8 cellular contexts compared by ENCODE assay signal in the genomic region with DNA sequence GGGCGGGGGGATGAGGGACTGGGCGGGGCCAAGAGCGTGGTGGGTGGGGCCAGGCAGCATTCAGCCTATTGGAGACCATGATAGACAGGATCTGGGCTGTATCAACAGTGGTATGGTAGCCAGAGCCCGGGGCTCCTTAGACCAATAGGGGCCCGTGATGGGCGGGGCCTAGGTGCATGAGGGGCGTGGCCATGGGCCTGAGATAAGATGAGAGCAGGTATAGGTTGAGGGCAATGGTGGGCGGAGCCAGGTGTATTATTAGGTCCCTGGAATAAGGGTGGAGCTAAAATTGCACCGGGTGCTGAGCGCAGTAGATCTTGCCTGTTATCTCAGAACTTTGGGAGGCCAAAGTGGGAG. TPM values are rescaled to one million over a fixed set of nuclear protein-coding genes. Genes with fewer than 3 reads are reported as not detected.
DNase-seq lines count a peak whose midpoint lies in the region; TF ChIP-seq lines count a peak whose summit lies in the region.

No MANE protein-coding gene starts in this region.

- peaks cover 1% of the 10 kb centered on the region for H3K9me3 Mint-ChIP-seq in activated naive CD8-positive, alpha-beta T cell treated with anti-CD3 and anti-CD28 coated beads for 36 hours

- POLR2A ChIA-PET in PC-9 (lab: Charles Lee; ENCODE audit: unreplicated experiment) = no interaction called here

- H3K4me3 ChIP-seq in PC-9 = no peak overlapping the region

- H3K4me2 ChIP-seq in PC-9 = no peak overlapping the region

- CTCF ChIA-PET in PC-9 (lab: Charles Lee) = no interaction called here

- no peak for TF ChIP-seq CTCF in PC-9 (conservative IDR thresholded peaks at IDR 0.05)

- intact Hi-C loops in PC-9 (cut with micrococcal nuclease; ENCODE audit: unreplicated experiment) = no loop called here

- H3K27me3 ChIP-seq in PC-9 (ENCODE audit: insufficient read depth, low read depth) = no peaks in the 10 kb centered on the region

- no peaks in the 10 kb centered on the region for H3K9me3 ChIP-seq in PC-9 (ENCODE audit: insufficient read depth, low read depth)

- peaks cover 10% of the 10 kb centered on the region; the same call in 1 of the 2 replicates for H3K4me1 ChIP-seq in PC-9 (replicated peaks; ENCODE audit: insufficient read depth)

- no peak overlapping the region for H3K4me3 Mint-ChIP-seq in activated naive CD8-positive, alpha-beta T cell treated with anti-CD3 and anti-CD28 coated beads for 36 hours

- H3K9me2 ChIP-seq in PC-9 (ENCODE audit: insufficient read depth) = no peaks in the 10 kb centered on the region

- no peaks in the 10 kb centered on the region for H3K27me3 Mint-ChIP-seq in activated naive CD8-positive, alpha-beta T cell treated with anti-CD3 and anti-CD28 coated beads for 36 hours

- DNase-seq in NCI-H2196 (lab: John Stamatoyannopoulos, UW; ENCODE audit: unreplicated experiment) = peak; percentile 53
- no peak for DNase-seq in NCI-H2196 treated with DMSO at 0.1 percent for 48 hours (lab: John Stamatoyannopoulos, UW; ENCODE audit: unreplicated experiment)
- DNase-seq in PC-9 = peak; percentile 33 to 87
- peak; percentile 84 for DNase-seq in activated naive CD8-positive, alpha-beta T cell treated with anti-CD3 and anti-CD28 coated beads for 36 hours
- DNase-seq in stimulated activated CD4-positive, alpha-beta T cell treated with anti-CD3 and anti-CD28 coated beads, Interleukin-2, amount 100 ng/mL, for 24 hours = peak; percentile 69 to 76
- DNase-seq in DMS114 treated with DMSO at 0.1 percent for 48 hours (lab: John Stamatoyannopoulos, UW; ENCODE audit: unreplicated experiment) = no peak
- DNase-seq in Ammon's horn (ENCODE audit: low spot score) = no peak
- no peak for DNase-seq in C1 segment of cervical spinal cord (lab: John Stamatoyannopoulos, UW)

- no peak overlapping the region for H2AFZ ChIP-seq in PC-9

- H3K36me3 Mint-ChIP-seq in activated naive CD8-positive, alpha-beta T cell treated with anti-CD3 and anti-CD28 coated beads for 36 hours = peaks cover 3% of the 10 kb centered on the region

- no TSS peak for BruUV-seq in PC-9 (replicated peaks; lab: Mats Ljungman, UMichigan)

- no peaks in the 10 kb centered on the region for H4K20me1 ChIP-seq in PC-9 (ENCODE audit: insufficient read depth)

- no peak overlapping the region for H3K27ac ChIP-seq in PC-9

- peaks cover 19% of the 10 kb centered on the region for H3F3A ChIP-seq in PC-9 (ENCODE audit: insufficient read depth, low read depth)

- no peaks in the 10 kb centered on the region for H3K79me2 ChIP-seq in PC-9 (ENCODE audit: low read depth)

- H3K27ac Mint-ChIP-seq in activated naive CD8-positive, alpha-beta T cell treated with anti-CD3 and anti-CD28 coated beads for 36 hours = no peak overlapping the region

- H3K4me1 Mint-ChIP-seq in activated naive CD8-positive, alpha-beta T cell treated with anti-CD3 and anti-CD28 coated beads for 36 hours = peaks cover 15% of the 10 kb centered on the region

- no peaks in the 10 kb centered on the region for H3K36me3 ChIP-seq in PC-9 (ENCODE audit: low read depth)

RNA-seq across cellular contexts. Expression of a gene that starts 5.3 kb away (rescaled TPM):
- 29.9 and 32.0 TPM in 2 replicates for total RNA-seq in PC-9 (2021)
- 10 to 100 TPM in 1 of 2 experiments, 1 to 10 TPM in 1; 9.8 to 11.2 TPM for total RNA-seq in activated naive CD8-positive, alpha-beta T cell treated with anti-CD3 and anti-CD28 coated beads for 36 hours

RNA-seq across cellular contexts. Expression of a gene that starts 18.8 kb away (rescaled TPM):
- total RNA-seq in PC-9 (2021) = 168 and 206 TPM in 2 replicates
- total RNA-seq in activated naive CD8-positive, alpha-beta T cell treated with anti-CD3 and anti-CD28 coated beads for 36 hours = 10 to 100 TPM; 76.0 to 80.5 TPM

RNA-seq across cellular contexts. Expression of a gene that starts 21.7 kb away (rescaled TPM):
- total RNA-seq in PC-9 (2021) = 20.2 and 20.6 TPM in 2 replicates
- 100 to 1,000 TPM; 113 to 122 TPM for total RNA-seq in activated naive CD8-positive, alpha-beta T cell treated with anti-CD3 and anti-CD28 coated beads for 36 hours

RNA-seq across cellular contexts. Expression of a gene that starts 23.9 kb away (rescaled TPM):
- not detected in 2 replicates for total RNA-seq in PC-9 (2021)
- total RNA-seq in activated naive CD8-positive, alpha-beta T cell treated with anti-CD3 and anti-CD28 coated beads for 36 hours = not detected

RNA-seq across cellular contexts. Expression of a gene that starts 24.3 kb away (rescaled TPM):
- 155 and 162 TPM in 2 replicates for total RNA-seq in PC-9 (2021)
- 100 to 1,000 TPM; 136 to 138 TPM for total RNA-seq in activated naive CD8-positive, alpha-beta T cell treated with anti-CD3 and anti-CD28 coated beads for 36 hours

Comparison
In these comparisons a context has a peak if more than half of its experiments do, and no peak if none do; other contexts are left out.
1. DNase-seq: peak in NCI-H2196 (single experiment), PC-9 (2 of 2), activated naive CD8-positive, alpha-beta T cell treated with anti-CD3 and anti-CD28 coated beads for 36 hours (single experiment) and stimulated activated CD4-positive, alpha-beta T cell treated with anti-CD3 and anti-CD28 coated beads, Interleukin-2, amount 100 ng/mL, for 24 hours (2 of 2); none in NCI-H2196 treated with DMSO at 0.1 percent for 48 hours (single experiment), DMS114 treated with DMSO at 0.1 percent for 48 hours (single experiment), Ammon's horn (single experiment) and C1 segment of cervical spinal cord (0 of 14).